Comparison of ENCODE assay signal across 10 cellular contexts in genomic region chr6:52423971-52424381, GRCh38. TPM values are rescaled to one million over a fixed set of nuclear protein-coding genes. Genes with fewer than 3 reads are reported as not detected.
DNase-seq lines count a peak whose midpoint lies in the region; ATAC-seq, FAIRE-seq and TF ChIP-seq lines count a peak whose summit lies in the region.
"Had no signal": no experiment of that assay in that cellular context is flagged by ENCODE, and none has a peak within 500 bp of the region (broad histone marks: within the 10 kb centered on the region; RNA-seq: fewer than 3 reads in every experiment).

No MANE protein-coding gene starts in this region.

- no peaks in the 10 kb centered on the region for H4K20me1 ChIP-seq in fibroblast of lung (ENCODE audit: control insufficient read depth, extremely low read depth, insufficient read depth, low read length)

- H3K4me2 ChIP-seq in fibroblast of lung (ENCODE audit: extremely low read depth, insufficient read depth, low read length), result peak overlapping the region; percentile 67

- H3K4me1 ChIP-seq in RWPE2 (ENCODE audit: insufficient read depth, poor library complexity, severe bottlenecking) (peaks cover 25% of the 10 kb centered on the region), fibroblast of lung (ENCODE audit: control insufficient read depth, extremely low read depth, insufficient read depth, low read length) (peaks cover 11% of the 10 kb centered on the region), psoas muscle (no peaks in the 10 kb centered on the region), suprapubic skin (peaks cover 13% of the 10 kb centered on the region)

- TF ChIP-seq POLR2A in suprapubic skin (IDR thresholded peaks at IDR 0.05), result no peak

- intact Hi-C loops in psoas muscle (cut with DNase I), result loop anchor here in 1 of 2 donors (5.0 kb wide), 1 partner anchor 153 kb away; the partner anchor contains the start of gene TRAM2

- H3K79me2 ChIP-seq in fibroblast of lung (ENCODE audit: control insufficient read depth, insufficient read depth, low read length), result peaks cover 9% of the 10 kb centered on the region

- TF ChIP-seq EP300 in suprapubic skin (IDR thresholded peaks at IDR 0.05), result no peak

- H3K4me3 ChIP-seq in RWPE2 (ENCODE audit: severe bottlenecking) (no peak overlapping the region), fibroblast of lung (replicated peaks in 1 of 4; ENCODE audit: control extremely low read depth in 1 of 4, insufficient read depth in 1 of 4, low read depth in 3 of 4, low read length in 4 of 4) (no peak overlapping the region), psoas muscle (no peak overlapping the region), suprapubic skin (no peak overlapping the region)
- H3K4me3 ChIP-seq: lung had no signal

- H3K27me3 ChIP-seq in RWPE2 (ENCODE audit: insufficient read depth, poor library complexity, severe bottlenecking) (no peaks in the 10 kb centered on the region), fibroblast of lung (ENCODE audit: control insufficient read depth, insufficient read depth, low read length) (no peaks in the 10 kb centered on the region), psoas muscle (ENCODE audit: insufficient read depth in 3 of 3, low read length in 2 of 3) (no peaks in the 10 kb centered on the region), suprapubic skin (no peaks in the 10 kb centered on the region)

- H3K27ac ChIP-seq in RWPE2 (ENCODE audit: poor library complexity, severe bottlenecking) (peak overlapping the region; percentile 93), fibroblast of lung (ENCODE audit: insufficient read depth, low read length) (peak overlapping the region; percentile 71), psoas muscle (peak overlapping the region; percentile 42), suprapubic skin (no peak overlapping the region)

- 34 to 47% (median 47%) methylated on average over 8 of the region's 8 CpGs for WGBS in psoas muscle, 3 donors
- WGBS in suprapubic skin, result 82% methylated on average over 8 of the region's 8 CpGs

- H3K36me3 ChIP-seq in RWPE2 (ENCODE audit: low read depth) (peaks cover 5% of the 10 kb centered on the region; the same call in 1 of the 2 replicates), fibroblast of lung (ENCODE audit: control insufficient read depth, insufficient read depth, low read length) (no peaks in the 10 kb centered on the region), psoas muscle (ENCODE audit: insufficient read depth in 1 of 2, low read depth in 1 of 2) (no peaks in the 10 kb centered on the region), suprapubic skin (peaks cover 6% of the 10 kb centered on the region)

- ATAC-seq in RWPE2 (ENCODE audit: low read depth), result peak; percentile 62
- no peak for ATAC-seq in psoas muscle
- ATAC-seq: activated CD4-positive, alpha-beta T cell treated with anti-CD3 and anti-CD28 coated beads for 36 hours had no signal

- no peak for FAIRE-seq in D721Med (lab: Jason Lieb, UNC)

- H3K9me3 ChIP-seq in RWPE2 (ENCODE audit: severe bottlenecking), result no peaks in the 10 kb centered on the region
- no peaks in the 10 kb centered on the region for H3K9me3 ChIP-seq in fibroblast of lung (ENCODE audit: control insufficient read depth, insufficient read depth, low read depth, low read length)
- H3K9me3 ChIP-seq in psoas muscle, result no peaks in the 10 kb centered on the region
- H3K9me3 ChIP-seq in suprapubic skin, result no peaks in the 10 kb centered on the region

- DNase-seq in EL (peak; percentile 94), RWPE2 (ENCODE audit: low spot score) (no peak), fibroblast of lung (ENCODE audit: low read depth in 2 of 2) (peak; percentile 88 to 97), psoas muscle (peak in 1 of 2 donors; percentile 29), D721Med (ENCODE audit: insufficient read length, low spot score) (no peak), suprapubic skin (ENCODE audit: low spot score in 2 of 2) (no peak)
- DNase-seq in activated T-cell treated with anti-CD3 and anti-CD28 coated beads, Interleukin-2, amount 50 U/mL, for 48 hours, result no peak
- no peak for DNase-seq in central memory CD4-positive, alpha-beta T cell
- DNase-seq: activated CD4-positive, alpha-beta T cell treated with anti-CD3 and anti-CD28 coated beads for 36 hours had no signal

- no peak for TF ChIP-seq CTCF in RWPE2 (IDR thresholded peaks at IDR 0.05; ENCODE audit: poor library complexity, severe bottlenecking)
- TF ChIP-seq CTCF in fibroblast of lung (conservative IDR thresholded peaks at IDR 0.05 in 1 of 2, IDR thresholded peaks at IDR 0.05 in 1 of 2; ENCODE audit: low read depth in 1 of 2, low read length in 2 of 2), result no peak
- TF ChIP-seq CTCF in psoas muscle (IDR thresholded peaks at IDR 0.05), result no peak
- no peak for TF ChIP-seq CTCF in D721Med (IDR thresholded peaks at IDR 0.05; ENCODE audit: insufficient read depth, missing control alignments)
- no peak for TF ChIP-seq CTCF in suprapubic skin (IDR thresholded peaks at IDR 0.05)

- no peak overlapping the region for H2AFZ ChIP-seq in fibroblast of lung (ENCODE audit: low read length)

- H3K9ac ChIP-seq in fibroblast of lung (ENCODE audit: insufficient read depth, low read length), result no peak overlapping the region

RNA-seq across cellular contexts. Expression of gene EFHC1, which starts 3.8 kb away (rescaled TPM):
- total RNA-seq in fibroblast of lung, result 22.9 and 29.4 TPM in 2 replicates
- 29.9 and 32.9 TPM in 2 replicates for polyA plus RNA-seq in fibroblast of lung
- 24.0 and 24.3 TPM in 2 replicates for polyA plus RNA-seq in fibroblast of lung (2012)
- polyA minus RNA-seq in fibroblast of lung (ENCODE audit: low replicate concordance), result 8.6 and 11.3 TPM in 2 replicates
- total RNA-seq in psoas muscle, result 1 to 10 TPM; 1.5 to 2.1 (median 1.7) TPM
- 1 to 10 TPM; 2.0 to 3.9 (median 3.0) TPM for polyA plus RNA-seq in psoas muscle
- total RNA-seq in suprapubic skin, result 10 to 100 TPM; 14.0 to 63.0 (median 27.6) TPM

Comparison
In these comparisons a context has a peak if more than half of its experiments do, and no peak if none do; other contexts are left out.
1. DNase-seq: peak in EL (single experiment) and fibroblast of lung (2 of 2); none in RWPE2 (single experiment), activated T-cell treated with anti-CD3 and anti-CD28 coated beads, Interleukin-2, amount 50 U/mL, for 48 hours (0 of 2), D721Med (single experiment), suprapubic skin (0 of 2) and central memory CD4-positive, alpha-beta T cell (single experiment).